Comparison of ENCODE assay signal across 25 cellular contexts in genomic region chr3:39453134-39453533, GRCh38. TPM values are rescaled to one million over a fixed set of nuclear protein-coding genes. Genes with fewer than 3 reads are reported as not detected.
DNase-seq lines count a peak whose midpoint lies in the region; ATAC-seq, FAIRE-seq and TF ChIP-seq lines count a peak whose summit lies in the region.
"Had no signal": no experiment of that assay in that cellular context is flagged by ENCODE, and none has a peak within 500 bp of the region (broad histone marks: within the 10 kb centered on the region; RNA-seq: fewer than 3 reads in every experiment).

No MANE protein-coding gene starts in this region.

- FAIRE-seq in GM12892 (lab: Jason Lieb, UNC), result no peak

- in situ Hi-C loops in transverse colon (cut with MboI; ENCODE audit: low pct_ligation_motif_present in 1 of 4, low pct_unique_long_range_greater_than_20kb in 1 of 4, low sequenced_read_pairs in 3 of 4), result no loop called here

- H3K4me1 ChIP-seq in OCI-LY3 (ENCODE audit: low read length) (peaks cover 11% of the 10 kb centered on the region), transverse colon (peaks cover 0 to 32% (median 16%) of the 10 kb centered on the region in 4 donors)
- H3K4me1 ChIP-seq: Peyer's patch, SJSA1 had no signal

- DNase-seq in transverse colon, result no peak
- DNase-seq in RKO (ENCODE audit: low spot score), result no peak
- no peak for DNase-seq in GM12892 (ENCODE audit: insufficient read length)
- DNase-seq: activated naive CD4-positive, alpha-beta T cell treated with anti-CD3 and anti-CD28 coated beads, Interleukin-2, amount 10 ng/mL, durations not matched to agents 7 days and 5 days; activated T-cell treated with anti-CD3 and anti-CD28 coated beads, Interleukin-2, amount 50 U/mL, for 48 hours; CD8-positive, alpha-beta memory T cell; DMS79; glutamatergic neuron; kidney glomerular epithelial cell; MM.1S; NCI-H1436; NCI-H524; Peyer's patch; retina; stimulated activated naive CD8-positive, alpha-beta T cell treated with anti-CD3 and anti-CD28 coated beads, Interleukin-15, amount 100 ng/mL, for 72 hours; trophoblast cell had no signal

- no peaks in the 10 kb centered on the region for H4K20me1 ChIP-seq in OCI-LY3 (ENCODE audit: insufficient read depth, low read length)

- H3K9ac ChIP-seq in OCI-LY3 (ENCODE audit: low read length), result no peak overlapping the region

- H3K27ac ChIP-seq in OCI-LY3 (ENCODE audit: low read length), result no peak overlapping the region
- peak overlapping the region; percentile 29 to 66 (median 50) for H3K27ac ChIP-seq in transverse colon
- H3K27ac ChIP-seq: cardiac muscle cell, Peyer's patch, SJSA1 had no signal

- no peaks in the 10 kb centered on the region for H3K36me3 ChIP-seq in OCI-LY3 (replicated peaks; ENCODE audit: low read depth, low read length)
- no peaks in the 10 kb centered on the region for H3K36me3 ChIP-seq in transverse colon
- H3K36me3 ChIP-seq: cardiac muscle cell, HAP-1, Peyer's patch, SJSA1 had no signal

- peak; percentile 81 for ATAC-seq in GM19395 (IDR thresholded peaks at IDR 0.05; ENCODE audit: unreplicated experiment)
- ATAC-seq in HG02973 (IDR thresholded peaks at IDR 0.05; ENCODE audit: unreplicated experiment), result peak; percentile 76
- ATAC-seq in GM18520 (IDR thresholded peaks at IDR 0.05; ENCODE audit: unreplicated experiment), result no peak
- no peak for ATAC-seq in HG03095 (IDR thresholded peaks at IDR 0.05; ENCODE audit: unreplicated experiment)
- ATAC-seq: stimulated activated naive CD8-positive, alpha-beta T cell treated with anti-CD3 and anti-CD28 coated beads, Interleukin-15, amount 100 ng/mL, for 72 hours had no signal

- intact Hi-C loops in transverse colon (cut with DNase I; ENCODE audit: low total_unique reads), result loop anchor here (5.0 kb wide), 1 partner anchor 39 kb away; no protein-coding TSS in a partner anchor

- H3K27me3 ChIP-seq in OCI-LY3 (ENCODE audit: low read depth, low read length) (no peaks in the 10 kb centered on the region), transverse colon (no peaks in the 10 kb centered on the region)
- H3K27me3 ChIP-seq: cardiac muscle cell, Peyer's patch, SJSA1 had no signal

- peak overlapping the region; percentile 86 for H2AFZ ChIP-seq in OCI-LY3 (ENCODE audit: low read depth, low read length)

- 21 to 40% methylated on average over 1 of the region's 1 CpG for WGBS in transverse colon (ENCODE audit: low coverage in 1 of 2), 2 donors

- H3K9me3 ChIP-seq in OCI-LY3 (ENCODE audit: insufficient read depth, low read length) (no peaks in the 10 kb centered on the region), transverse colon (no peaks in the 10 kb centered on the region)
- H3K9me3 ChIP-seq: HAP-1, Peyer's patch, SJSA1 had no signal

- TF ChIP-seq EP300 in transverse colon (IDR thresholded peaks at IDR 0.05; ENCODE audit: low read depth), result no peak

- TF ChIP-seq CTCF in OCI-LY3 (IDR thresholded peaks at IDR 0.05; ENCODE audit: low read depth, low read length) (no peak), transverse colon (IDR thresholded peaks at IDR 0.05) (no peak)

- no peak for TF ChIP-seq POLR2A in transverse colon (IDR thresholded peaks at IDR 0.05)
- no peak for TF ChIP-seq POLR2A in GM12892 (IDR thresholded peaks at IDR 0.05; ENCODE audit: low read depth, low read length)

- peak overlapping the region; percentile 30 for H3K4me2 ChIP-seq in OCI-LY3 (ENCODE audit: low read length)
- H3K4me2 ChIP-seq: smooth muscle cell had no signal

- no peak overlapping the region for H3K4me3 ChIP-seq in OCI-LY3 (ENCODE audit: low read length)
- no peak overlapping the region for H3K4me3 ChIP-seq in transverse colon
- H3K4me3 ChIP-seq: cardiac muscle cell, HAP-1, Peyer's patch, SJSA1, smooth muscle cell had no signal

- no peaks in the 10 kb centered on the region for H3K79me2 ChIP-seq in OCI-LY3 (ENCODE audit: low read length)

RNA-seq across cellular contexts. Expression of gene MOBP, which starts 14.3 kb away (rescaled TPM):
- 1 to 10 TPM in 2 of 4 donors, under 1 TPM in 1, not detected in 1; 0.27 to 5.2 (median 1.3) TPM for total RNA-seq in transverse colon
- polyA plus RNA-seq in GM12892 (2012; ENCODE audit: missing spikeins), result 0.40 TPM
- total RNA-seq: cardiac muscle cell; CD8-positive, alpha-beta memory T cell; Peyer's patch; SJSA1; smooth muscle cell had no signal
- polyA plus RNA-seq: cardiac muscle cell; CD8-positive, alpha-beta memory T cell; smooth muscle cell had no signal

RNA-seq across cellular contexts. Expression of gene RPSA, which starts 46.6 kb away (rescaled TPM):
- total RNA-seq in transverse colon, result 1,000 to 10,000 TPM in 1 of 4 donors, 100 to 1,000 TPM in 3; 460 to 1,003 (median 843) TPM
- 4,651 TPM for polyA plus RNA-seq in GM12892 (2012; ENCODE audit: missing spikeins)

Comparison
In these comparisons a context has a peak if more than half of its experiments do, and no peak if none do; other contexts are left out.
1. ATAC-seq: peak in GM19395 (single experiment) and HG02973 (single experiment); none in GM18520 (single experiment) and HG03095 (single experiment).